9 cellular contexts compared by ENCODE assay signal in the genomic region with DNA sequence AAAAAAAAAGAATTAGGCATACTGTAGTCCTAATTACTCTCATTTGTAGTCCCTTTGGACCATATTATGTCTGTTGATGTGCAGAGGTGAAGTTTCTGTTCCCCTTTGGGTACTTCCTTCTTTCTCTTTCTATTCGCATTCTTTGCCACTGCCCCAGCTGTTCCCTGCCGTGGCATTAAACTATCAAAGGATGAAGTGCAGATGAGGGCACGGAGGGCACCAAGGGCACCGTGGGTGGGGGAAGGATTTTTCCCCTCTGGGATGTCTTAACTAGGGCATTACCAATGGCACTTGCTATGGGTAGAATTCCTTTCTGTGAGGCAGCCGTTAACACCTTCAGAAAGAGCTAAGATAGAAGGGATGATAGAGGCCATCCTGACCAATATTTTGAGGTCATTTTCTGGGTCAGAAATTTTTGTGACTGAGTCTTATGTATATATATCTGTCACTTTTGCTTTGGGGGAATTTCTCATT. TPM values are rescaled to one million over a fixed set of nuclear protein-coding genes. Genes with fewer than 3 reads are reported as not detected.
DNase-seq lines count a peak whose midpoint lies in the region; ATAC-seq lines count a peak whose summit lies in the region.
"Had no signal": no experiment of that assay in that cellular context is flagged by ENCODE, and none has a peak within 500 bp of the region (broad histone marks: within the 10 kb centered on the region; RNA-seq: fewer than 3 reads in every experiment).

No MANE protein-coding gene starts in this region.

- peaks cover 3% of the 10 kb centered on the region for H3K27me3 Mint-ChIP-seq in IgD-negative memory B cell

- H3K36me3 Mint-ChIP-seq in IgD-negative memory B cell, result no peaks in the 10 kb centered on the region

- peak overlapping the region in 2 of 3 donors; percentile 64 to 81 for H3K27ac Mint-ChIP-seq in IgD-negative memory B cell

- peak overlapping the region; percentile 21 to 86 (median 77) for H3K4me3 Mint-ChIP-seq in IgD-negative memory B cell

- no peak for DNase-seq in left colon
- DNase-seq in NCI-H2196 (lab: John Stamatoyannopoulos, UW; ENCODE audit: unreplicated experiment), result no peak
- no peak for DNase-seq in HK-2 (ENCODE audit: unreplicated experiment)
- no peak for DNase-seq in kidney glomerular epithelial cell (lab: John Stamatoyannopoulos, UW)
- DNase-seq in NCI-H187 (lab: John Stamatoyannopoulos, UW), result no peak

- no peaks in the 10 kb centered on the region for H3K9me3 Mint-ChIP-seq in IgD-negative memory B cell

- H3K4me1 Mint-ChIP-seq in IgD-negative memory B cell, result peaks cover 31 to 55% (median 42%) of the 10 kb centered on the region in 3 donors

- intact Hi-C loops in left colon (cut with DNase I, micrococcal nuclease), result no loop called here

- ATAC-seq in GM18519 (IDR thresholded peaks at IDR 0.05; ENCODE audit: low FRiP score, unreplicated experiment) (peak; percentile 41), GM21723 (IDR thresholded peaks at IDR 0.05; ENCODE audit: unreplicated experiment) (peak; percentile 83), left colon (peak; percentile 26)
- ATAC-seq: Right ventricle myocardium inferior had no signal

RNA-seq across cellular contexts. Expression of a gene that starts 4.9 kb away (rescaled TPM):
- polyA plus RNA-seq in IgD-negative memory B cell, result 4.1 TPM
- total RNA-seq in left colon, result 10 to 100 TPM; 62.5 to 80.8 TPM

RNA-seq across cellular contexts. Expression of a gene that starts 44.4 kb away (rescaled TPM):
- 0.31 TPM for polyA plus RNA-seq in IgD-negative memory B cell
- total RNA-seq in left colon, result 1 to 10 TPM in 1 of 2 donors, under 1 TPM in 1; 0.58 to 1.2 TPM

Comparison
In these comparisons a context has a peak if more than half of its experiments do, and no peak if none do; other contexts are left out.
1. ATAC-seq: peak in every context shown above with its lines; median percentile 83 in GM21723; 41 in GM18519; 26 in left colon.